In the genomic region with DNA sequence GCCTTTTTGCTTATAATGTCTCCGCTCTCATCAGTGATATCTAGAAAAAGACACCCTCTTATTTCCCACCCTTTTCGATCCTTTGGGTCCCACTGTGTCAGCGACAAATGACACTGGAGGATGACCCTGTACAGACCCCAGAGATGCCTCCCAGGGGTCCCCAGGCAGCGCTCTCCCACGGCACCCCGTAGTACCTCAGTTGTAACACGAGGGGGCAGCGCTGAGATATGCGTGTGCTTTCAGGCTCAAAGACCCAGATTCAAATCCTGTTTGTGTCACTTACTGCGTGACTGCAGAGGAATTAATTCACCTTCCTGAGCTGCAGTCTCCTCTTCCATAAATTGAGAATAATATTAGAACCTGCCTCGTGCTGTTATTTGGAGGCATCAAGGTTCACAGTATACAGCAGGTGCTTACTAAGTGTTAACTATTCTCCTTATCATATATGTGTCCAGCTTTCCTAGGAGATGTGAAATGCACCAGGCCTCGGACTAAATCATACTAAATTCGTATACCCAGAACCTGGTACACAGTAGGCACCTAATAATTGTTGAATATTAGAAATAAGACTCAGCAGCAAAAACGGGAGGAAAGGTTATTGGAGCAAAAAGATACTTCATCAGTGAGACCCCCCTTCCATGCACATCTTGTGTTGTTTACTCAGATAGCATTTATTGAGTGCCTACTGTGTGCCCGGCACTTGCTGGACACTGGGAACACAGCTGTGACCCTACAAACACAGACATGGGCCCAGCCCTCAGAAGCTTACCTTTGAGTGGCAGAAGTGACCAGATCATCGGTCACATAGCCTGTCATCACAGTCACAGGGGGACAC, we compare ENCODE assay signal across 1 cellular context.
TF ChIP-seq lines count a peak whose summit lies in the region.

No MANE protein-coding gene starts in this region.

TF ChIP-seq in H1, 55 proteins besides CTCF, POLR2A, EP300 and RAD21 (continued from another document):
- TF ChIP-seq CHD7 (IDR thresholded peaks at IDR 0.05; ENCODE audit: insufficient replicate concordance, low read length), result no peak
- TF ChIP-seq FOSL1 (IDR thresholded peaks at IDR 0.05; ENCODE audit: insufficient read depth, low read depth, low read length), result no peak
